12 cellular contexts compared by ENCODE assay signal in genomic region chr2:222734690-222735014, GRCh38.
DNase-seq lines count a peak whose midpoint lies in the region; ATAC-seq, FAIRE-seq and TF ChIP-seq lines count a peak whose summit lies in the region.
"Had no signal": no experiment of that assay in that cellular context is flagged by ENCODE, and none has a peak within 500 bp of the region (broad histone marks: within the 10 kb centered on the region; RNA-seq: fewer than 3 reads in every experiment).

No MANE protein-coding gene starts in this region.

- TF ChIP-seq CTCF in brain (conservative IDR thresholded peaks at IDR 0.05): no peak

- H3K27ac Mint-ChIP-seq in brain: peak overlapping the region in 3 of 5 experiments; percentile 50 to 86 (median 62)
- H3K27ac Mint-ChIP-seq: CD4-positive, alpha-beta memory T cell had no signal

- FAIRE-seq in GM12892 (lab: Jason Lieb, UNC): peak; percentile 84

- H3K4me3 Mint-ChIP-seq in brain: no peak overlapping the region
- H3K4me3 Mint-ChIP-seq: CD4-positive, alpha-beta memory T cell; nephron had no signal

- H3K27me3 Mint-ChIP-seq in brain: peaks cover 7% of the 10 kb centered on the region

- H3K9me3 Mint-ChIP-seq in brain: peaks cover 0 to 9% (median 0%) of the 10 kb centered on the region in 5 experiments
- H3K9me3 Mint-ChIP-seq: CD4-positive, alpha-beta memory T cell had no signal

- TF ChIP-seq POLR2A in GM12892 (IDR thresholded peaks at IDR 0.05; ENCODE audit: low read depth, low read length): no peak

- H3K36me3 Mint-ChIP-seq in brain: no peaks in the 10 kb centered on the region
- H3K36me3 Mint-ChIP-seq: CD4-positive, alpha-beta memory T cell had no signal

- ATAC-seq in GM19452 (IDR thresholded peaks at IDR 0.05; ENCODE audit: unreplicated experiment) (peak; percentile 72), HG02970 (IDR thresholded peaks at IDR 0.05; ENCODE audit: low FRiP score, unreplicated experiment) (peak; percentile 58)
- ATAC-seq: HCT116 had no signal

- DNase-seq in GM12892 (ENCODE audit: insufficient read length) (no peak), amniotic stem cell (lab: John Stamatoyannopoulos, UW) (no peak), NCI-H2227 (lab: John Stamatoyannopoulos, UW; ENCODE audit: unreplicated experiment) (no peak), NCI-H1694 (lab: John Stamatoyannopoulos, UW) (no peak), NCI-H187 treated with DMSO at 0.1 percent for 48 hours (lab: John Stamatoyannopoulos, UW) (no peak)
- DNase-seq: CD4-positive, alpha-beta memory T cell; NCI-H146 had no signal

- peaks cover 30% of the 10 kb centered on the region for H3K4me1 Mint-ChIP-seq in brain
